ENCODE assay signal across 1 cellular context in the genomic region with DNA sequence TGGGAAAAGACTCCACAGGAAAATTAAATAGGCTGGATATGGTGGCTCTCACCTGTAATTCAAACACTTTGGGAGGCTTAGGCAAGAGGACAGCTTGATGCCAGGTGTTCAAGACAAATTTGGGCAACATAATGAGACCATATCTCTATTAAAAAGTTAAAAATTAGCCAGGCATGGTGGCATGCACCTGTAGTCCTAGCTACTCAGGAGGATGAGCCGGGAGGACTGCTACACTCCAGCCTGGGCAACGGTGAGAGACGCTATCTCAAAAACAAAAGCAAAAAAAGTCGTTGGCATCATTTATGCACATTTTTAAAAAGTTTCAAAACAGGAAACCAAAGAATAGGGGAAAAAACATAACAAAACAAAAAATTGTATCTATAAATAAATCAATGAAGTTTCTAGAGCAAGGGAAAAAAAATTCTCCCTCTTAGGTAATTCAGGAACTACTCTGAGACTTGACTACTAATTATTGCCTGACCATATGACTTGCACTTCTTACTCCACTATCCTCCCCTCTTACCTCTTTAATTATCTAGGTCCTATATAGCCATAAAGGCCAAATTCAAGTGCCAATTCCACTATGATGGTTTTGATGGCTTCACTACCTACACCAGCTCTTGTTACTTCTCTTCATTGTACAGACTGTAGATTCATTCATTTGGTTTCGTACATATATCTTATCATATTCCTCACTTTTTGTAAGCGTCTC.
TF ChIP-seq lines count a peak whose summit lies in the region.

No MANE protein-coding gene starts in this region.

TF ChIP-seq in HepG2, 621 proteins besides CTCF, POLR2A, EP300 and RAD21:
- TF ChIP-seq, protein P1, sequence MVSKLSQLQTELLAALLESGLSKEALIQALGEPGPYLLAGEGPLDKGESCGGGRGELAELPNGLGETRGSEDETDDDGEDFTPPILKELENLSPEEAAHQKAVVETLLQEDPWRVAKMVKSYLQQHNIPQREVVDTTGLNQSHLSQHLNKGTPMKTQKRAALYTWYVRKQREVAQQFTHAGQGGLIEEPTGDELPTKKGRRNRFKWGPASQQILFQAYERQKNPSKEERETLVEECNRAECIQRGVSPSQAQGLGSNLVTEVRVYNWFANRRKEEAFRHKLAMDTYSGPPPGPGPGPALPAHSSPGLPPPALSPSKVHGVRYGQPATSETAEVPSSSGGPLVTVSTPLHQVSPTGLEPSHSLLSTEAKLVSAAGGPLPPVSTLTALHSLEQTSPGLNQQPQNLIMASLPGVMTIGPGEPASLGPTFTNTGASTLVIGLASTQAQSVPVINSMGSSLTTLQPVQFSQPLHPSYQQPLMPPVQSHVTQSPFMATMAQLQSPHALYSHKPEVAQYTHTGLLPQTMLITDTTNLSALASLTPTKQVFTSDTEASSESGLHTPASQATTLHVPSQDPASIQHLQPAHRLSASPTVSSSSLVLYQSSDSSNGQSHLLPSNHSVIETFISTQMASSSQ (IDR thresholded peaks at IDR 0.05; ENCODE audit: low read depth) = 0 out of 2 replicates have a peak, but pooled peaks have one; percentile 31
- TF ChIP-seq, protein P1 (CRISPR knock-in tag; IDR thresholded peaks at IDR 0.05; ENCODE audit: borderline replicate concordance) = no peak
- TF ChIP-seq ZNF263 (CRISPR knock-in tag; IDR thresholded peaks at IDR 0.05) (peak; percentile 69), CC2D1A (CRISPR knock-in tag; IDR thresholded peaks at IDR 0.05) (no peak), TEAD3 (CRISPR knock-in tag; optimal IDR thresholded peaks at IDR 0.05; ENCODE audit: borderline replicate concordance) (no peak)
